In genomic region chr7:134939136-134939535, GRCh38 we compare ENCODE assay signal across 18 cellular contexts.
"Had no signal": no experiment of that assay in that cellular context is flagged by ENCODE, and none has a peak within 500 bp of the region (broad histone marks: within the 10 kb centered on the region; RNA-seq: fewer than 3 reads in every experiment).

No MANE protein-coding gene starts in this region.

- H3K27ac Mint-ChIP-seq: activated CD8-positive, alpha-beta T cell treated with anti-CD3 and anti-CD28 coated beads for 36 hours; activated naive CD8-positive, alpha-beta T cell treated with anti-CD3 and anti-CD28 coated beads for 36 hours; activated T-helper 17 cell treated with anti-CD3 and anti-CD28 coated beads, Interleukin-2, amount 50 U/mL, for 72 hours; brain; natural killer cell had no signal

- H3K27me3 Mint-ChIP-seq: activated naive CD8-positive, alpha-beta T cell treated with anti-CD3 and anti-CD28 coated beads for 36 hours; activated T-helper 17 cell treated with anti-CD3 and anti-CD28 coated beads, Interleukin-2, amount 50 U/mL, for 72 hours; brain had no signal

- H3K9me3 Mint-ChIP-seq: activated CD8-positive, alpha-beta T cell treated with anti-CD3 and anti-CD28 coated beads for 36 hours; activated naive CD8-positive, alpha-beta T cell treated with anti-CD3 and anti-CD28 coated beads for 36 hours; activated T-helper 17 cell treated with anti-CD3 and anti-CD28 coated beads, Interleukin-2, amount 50 U/mL, for 72 hours; brain; natural killer cell had no signal

- H3K4me3 Mint-ChIP-seq: activated CD8-positive, alpha-beta T cell treated with anti-CD3 and anti-CD28 coated beads for 36 hours; activated naive CD8-positive, alpha-beta T cell treated with anti-CD3 and anti-CD28 coated beads for 36 hours; activated T-helper 17 cell treated with anti-CD3 and anti-CD28 coated beads, Interleukin-2, amount 50 U/mL, for 72 hours; brain; natural killer cell had no signal

- H3K27ac ChIP-seq: colonic mucosa, neutrophil, VCaP had no signal

- H3K27me3 ChIP-seq: colonic mucosa, neutrophil had no signal

- ATAC-seq: activated CD8-positive, alpha-beta T cell treated with anti-CD3 and anti-CD28 coated beads for 36 hours; activated T-helper 17 cell treated with anti-CD3 and anti-CD28 coated beads, Interleukin-2, amount 50 U/mL, for 72 hours; natural killer cell; stimulated activated naive CD8-positive, alpha-beta T cell treated with anti-CD3 and anti-CD28 coated beads, Interleukin-15, Interleukin-2, amounts not matched to agents 100 U/mL and 50 U/mL, for 24 hours had no signal

- H3K36me3 Mint-ChIP-seq: activated naive CD8-positive, alpha-beta T cell treated with anti-CD3 and anti-CD28 coated beads for 36 hours; natural killer cell had no signal

- H3K4me1 Mint-ChIP-seq: activated T-helper 17 cell treated with anti-CD3 and anti-CD28 coated beads, Interleukin-2, amount 50 U/mL, for 72 hours; natural killer cell had no signal

- H3K4me3 ChIP-seq: colonic mucosa had no signal

- DNase-seq: activated CD8-positive, alpha-beta T cell treated with anti-CD3 and anti-CD28 coated beads for 36 hours; activated naive CD4-positive, alpha-beta T cell; activated naive CD8-positive, alpha-beta T cell treated with anti-CD3 and anti-CD28 coated beads for 36 hours; activated T-cell treated with anti-CD3 and anti-CD28 coated beads, Interleukin-2, amount 50 U/mL, for 1 hour; amniotic stem cell; central memory CD4-positive, alpha-beta T cell; colonic mucosa; erythroblast; head of caudate nucleus; kidney glomerular epithelial cell; mesendoderm; natural killer cell; stimulated activated naive CD8-positive, alpha-beta T cell treated with anti-CD3 and anti-CD28 coated beads, Interleukin-15, Interleukin-2, amounts not matched to agents 100 U/mL and 50 U/mL, for 24 hours; T-helper 2 cell had no signal

- H3K9me3 ChIP-seq: colonic mucosa, neutrophil had no signal

- H3K36me3 ChIP-seq: colonic mucosa, neutrophil had no signal

- H3K4me1 ChIP-seq: colonic mucosa had no signal
